ENCODE assay signal across 16 cellular contexts in the genomic region with DNA sequence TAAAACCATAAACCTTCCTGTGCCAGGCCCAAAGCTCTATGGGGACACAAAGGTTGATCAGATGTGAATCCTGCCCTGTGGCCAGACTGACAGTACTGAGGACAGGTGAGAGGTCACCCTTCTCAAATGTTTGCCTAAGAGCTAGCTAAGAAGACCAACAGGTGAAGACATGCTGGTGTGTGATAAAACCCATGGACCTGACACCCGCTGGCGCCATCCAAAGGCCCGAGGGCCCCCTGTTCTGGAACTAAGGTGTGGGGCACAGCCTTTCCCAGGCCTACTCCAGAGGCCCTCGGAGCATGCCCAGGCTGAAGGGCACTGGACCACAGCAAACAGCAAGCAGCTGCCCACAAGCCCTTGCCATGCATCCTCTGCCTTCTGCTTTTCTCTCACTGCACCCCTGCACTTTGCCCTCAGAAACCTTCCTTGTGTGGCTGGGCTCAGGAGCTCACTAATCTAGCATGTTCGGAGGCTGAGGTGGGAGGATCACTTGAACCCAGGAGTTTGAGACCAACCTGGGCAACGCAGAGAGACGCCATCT. TPM values are rescaled to one million over a fixed set of nuclear protein-coding genes. Genes with fewer than 3 reads are reported as not detected.
DNase-seq lines count a peak whose midpoint lies in the region; ATAC-seq, FAIRE-seq and TF ChIP-seq lines count a peak whose summit lies in the region.
"Had no signal": no experiment of that assay in that cellular context is flagged by ENCODE, and none has a peak within 500 bp of the region (broad histone marks: within the 10 kb centered on the region; RNA-seq: fewer than 3 reads in every experiment).

No MANE protein-coding gene starts in this region.

- peak overlapping the region; percentile 95 for H3K27ac Mint-ChIP-seq in T-helper 17 cell
- no peak overlapping the region for H3K27ac Mint-ChIP-seq in mesothelial cell of epicardium
- H3K27ac Mint-ChIP-seq: CD4-positive, alpha-beta T cell had no signal

- peak overlapping the region; percentile 17 to 68 for H3K27ac ChIP-seq in small intestine (ENCODE audit: low read depth in 1 of 2, low read length in 1 of 2)

- no peak for TF ChIP-seq CTCF in mesothelial cell of epicardium (IDR thresholded peaks at IDR 0.05; ENCODE audit: unreplicated experiment)

- peaks cover 8 to 10% of the 10 kb centered on the region in 2 donors for H3K4me1 ChIP-seq in small intestine (ENCODE audit: control insufficient read depth in 2 of 2, insufficient read depth in 1 of 2, low read depth in 1 of 2, low read length in 1 of 2)

- no peak overlapping the region for H3K4me3 ChIP-seq in small intestine (ENCODE audit: low read depth in 1 of 2, low read length in 2 of 2)
- H3K4me3 ChIP-seq: MG63 had no signal

- peak overlapping the region; percentile 59 for H3K4me3 Mint-ChIP-seq in T-helper 17 cell
- H3K4me3 Mint-ChIP-seq in mesothelial cell of epicardium, result no peak overlapping the region
- H3K4me3 Mint-ChIP-seq: CD4-positive, alpha-beta T cell had no signal

- H3K9me3 ChIP-seq in T-helper 17 cell (ENCODE audit: control insufficient read depth, low read length, poor library complexity, severe bottlenecking) (no peaks in the 10 kb centered on the region), small intestine (ENCODE audit: control insufficient read depth, low read depth) (no peaks in the 10 kb centered on the region)
- H3K9me3 ChIP-seq: MG63 had no signal

- H3K36me3 Mint-ChIP-seq in T-helper 17 cell (ENCODE audit: low read depth) (no peaks in the 10 kb centered on the region), mesothelial cell of epicardium (peaks cover 21% of the 10 kb centered on the region)

- DNase-seq in D341Med (ENCODE audit: low spot score) (peak; percentile 39), T-helper 17 cell (no peak), left colon (peak in 1 of 2 donors; percentile 25), small intestine (peak; percentile 64), EL (no peak), SHP77 treated with DMSO at 0.1 percent for 48 hours (lab: John Stamatoyannopoulos, UW) (no peak), mesothelial cell of epicardium (ENCODE audit: low spot score in 2 of 2, unreplicated experiment in 2 of 2) (no peak)
- DNase-seq: ACHN; CD4-positive, alpha-beta T cell; MG63; NCI-H1105; NCI-H187; NCI-H82; RPMI8226 had no signal

- ATAC-seq in T-helper 17 cell, result no peak
- ATAC-seq in left colon, result peak; percentile 10
- ATAC-seq in GM19452 (IDR thresholded peaks at IDR 0.05; ENCODE audit: unreplicated experiment), result no peak

- no peak for FAIRE-seq in small intestine (lab: Jason Lieb, UNC)
- FAIRE-seq: H54 had no signal

- H3K27me3 Mint-ChIP-seq in T-helper 17 cell (no peaks in the 10 kb centered on the region), mesothelial cell of epicardium (ENCODE audit: low read depth) (no peaks in the 10 kb centered on the region)
- H3K27me3 Mint-ChIP-seq: CD4-positive, alpha-beta T cell had no signal

- H3K4me1 Mint-ChIP-seq in T-helper 17 cell (peaks cover 15% of the 10 kb centered on the region), mesothelial cell of epicardium (peaks cover 11% of the 10 kb centered on the region)

- H3K9me3 Mint-ChIP-seq in mesothelial cell of epicardium, result no peaks in the 10 kb centered on the region
- H3K9me3 Mint-ChIP-seq: CD4-positive, alpha-beta T cell had no signal

- H3K36me3 ChIP-seq in small intestine (ENCODE audit: control insufficient read depth in 2 of 2, insufficient read depth in 2 of 2, low read length in 2 of 2), result peaks cover 0 to 4% of the 10 kb centered on the region in 2 donors

- intact Hi-C loops in left colon (cut with DNase I, micrococcal nuclease), result no loop called here

- WGBS in small intestine, 3 donors, result 50 to 75% (median 65%) methylated on average over 7 of the region's 7 CpGs

- H3K27me3 ChIP-seq in small intestine (ENCODE audit: control insufficient read depth in 2 of 2, insufficient read depth in 2 of 2, low read length in 2 of 2), result no peaks in the 10 kb centered on the region
- H3K27me3 ChIP-seq: MG63 had no signal

RNA-seq across cellular contexts. Expression of a gene that starts 5.2 kb away (rescaled TPM):
- total RNA-seq in T-helper 17 cell, result 1 to 10 TPM; 2.9 to 4.6 TPM
- total RNA-seq in left colon, result 10 to 100 TPM; 10.1 to 12.4 TPM
- 10 to 100 TPM in 2 of 3 donors, 1 to 10 TPM in 1; 7.9 to 82.3 (median 71.3) TPM for polyA plus RNA-seq in small intestine
- 34.7 to 36.5 TPM (median 34.9 TPM) in 3 replicates for total RNA-seq in mesothelial cell of epicardium

RNA-seq across cellular contexts. Expression of a gene that starts 16.4 kb away (rescaled TPM):
- total RNA-seq in T-helper 17 cell (10 to 100 TPM; 10.3 to 13.4 TPM), left colon (10 to 100 TPM; 21.2 to 27.9 TPM), mesothelial cell of epicardium (35.5 to 39.4 TPM (median 37.5 TPM) in 3 replicates)
- 10 to 100 TPM; 28.6 to 96.6 (median 80.8) TPM for polyA plus RNA-seq in small intestine

RNA-seq across cellular contexts. Expression of a gene that starts 16.5 kb away (rescaled TPM):
- total RNA-seq in T-helper 17 cell, result 10 to 100 TPM; 18.5 to 21.0 TPM
- 100 to 1,000 TPM; 170 to 225 TPM for total RNA-seq in left colon
- polyA plus RNA-seq in small intestine, result 100 to 1,000 TPM in 1 of 3 donors, 10 to 100 TPM in 2; 20.6 to 111 (median 67.6) TPM
- 52.2 to 57.5 TPM (median 54.3 TPM) in 3 replicates for total RNA-seq in mesothelial cell of epicardium

RNA-seq across cellular contexts. Expression of a gene that starts 31.7 kb away (rescaled TPM):
- total RNA-seq in T-helper 17 cell, result under 1 TPM; 0.05 to 0.68 TPM
- 10 to 100 TPM; 18.9 to 28.5 TPM for total RNA-seq in left colon
- 10 to 100 TPM; 10.7 to 66.4 (median 38.6) TPM for polyA plus RNA-seq in small intestine
- 0.16 to 0.47 TPM (median 0.25 TPM) in 3 replicates for total RNA-seq in mesothelial cell of epicardium

RNA-seq across cellular contexts. Expression of a gene that starts 54.6 kb away (rescaled TPM):
- 10 to 100 TPM; 20.0 to 22.3 TPM for total RNA-seq in T-helper 17 cell
- 1 to 10 TPM; 5.2 to 5.5 TPM for total RNA-seq in left colon
- polyA plus RNA-seq in small intestine, result 1 to 10 TPM; 2.2 to 8.2 (median 2.7) TPM
- 22.4 to 24.6 TPM (median 23.4 TPM) in 3 replicates for total RNA-seq in mesothelial cell of epicardium

Comparison
In these comparisons a context has a peak if more than half of its experiments do, and no peak if none do; other contexts are left out.
1. DNase-seq: peak in D341Med (single experiment) and small intestine (single experiment); none in T-helper 17 cell (0 of 3), EL (single experiment), SHP77 treated with DMSO at 0.1 percent for 48 hours (single experiment) and mesothelial cell of epicardium (0 of 2).